23 cellular contexts compared by ENCODE assay signal in genomic region chr9:134723491-134723890, GRCh38.
DNase-seq lines count a peak whose midpoint lies in the region; ATAC-seq, FAIRE-seq and TF ChIP-seq lines count a peak whose summit lies in the region.
"Had no signal": no experiment of that assay in that cellular context is flagged by ENCODE, and none has a peak within 500 bp of the region (broad histone marks: within the 10 kb centered on the region; RNA-seq: fewer than 3 reads in every experiment).

No MANE protein-coding gene starts in this region.

- FAIRE-seq in D721Med (lab: Jason Lieb, UNC): no peak
- FAIRE-seq: G401.6, GM18507, RCC 7860 had no signal

- TF ChIP-seq EP300 in gastroesophageal sphincter (IDR thresholded peaks at IDR 0.05) (no peak), transverse colon (IDR thresholded peaks at IDR 0.05; ENCODE audit: low read depth) (no peak)

- no peaks in the 10 kb centered on the region; a peak in 1 of 22 replicates for H3K9me3 ChIP-seq in BLaER1 treated with 17β-estradiol and CSF1 and Interleukin-3, amounts not matched to agents 10 nM and 100 nM (replicated peaks in 1 of 11)
- H3K9me3 ChIP-seq in NT2/D1 (ENCODE audit: insufficient read depth, low read length): no peaks in the 10 kb centered on the region
- no peaks in the 10 kb centered on the region for H3K9me3 ChIP-seq in gastroesophageal sphincter
- H3K9me3 ChIP-seq in transverse colon: no peaks in the 10 kb centered on the region

- TF ChIP-seq POLR2A in gastroesophageal sphincter (IDR thresholded peaks at IDR 0.05) (no peak), transverse colon (IDR thresholded peaks at IDR 0.05) (no peak)

- H3K27ac ChIP-seq in BLaER1 treated with 17β-estradiol and CSF1 and Interleukin-3, amounts not matched to agents 10 nM and 100 nM: no peak overlapping the region
- peak overlapping the region in 3 of 4 donors; percentile 20 to 51 (median 30) for H3K27ac ChIP-seq in gastroesophageal sphincter
- H3K27ac ChIP-seq in transverse colon: peak overlapping the region; percentile 6 to 37 (median 23)
- H3K27ac ChIP-seq: C4-2B had no signal

- no peak overlapping the region for H3K27ac Mint-ChIP-seq in natural killer cell
- H3K27ac Mint-ChIP-seq: CD8-positive, alpha-beta memory T cell; GM23338 had no signal

- DNase-seq in NT2/D1 (ENCODE audit: low read depth, low spot score): no peak
- DNase-seq in transverse colon: no peak
- DNase-seq in D721Med (ENCODE audit: insufficient read length, low spot score): no peak
- no peak for DNase-seq in natural killer cell
- DNase-seq: Calu3; CD8-positive, alpha-beta memory T cell; KG1; NCI-H1105; NCI-H146; NCI-H2029; NCI-H2227 treated with DMSO at 0.1 percent for 48 hours; NCI-H510A treated with DMSO at 0.1 percent for 48 hours; NCI-H82; SHP77 had no signal

- ATAC-seq in gastroesophageal sphincter (no peak), natural killer cell (no peak), HG02885 (IDR thresholded peaks at IDR 0.05; ENCODE audit: poor library complexity, unreplicated experiment) (no peak)
- ATAC-seq: GM23338, HCT116 had no signal

- in situ Hi-C loops in transverse colon (cut with MboI; ENCODE audit: low pct_ligation_motif_present in 1 of 4, low pct_unique_long_range_greater_than_20kb in 1 of 4, low sequenced_read_pairs in 3 of 4): no loop called here

- H4K20me1 ChIP-seq in BLaER1 treated with 17β-estradiol and CSF1 and Interleukin-3, amounts not matched to agents 10 nM and 100 nM: peaks cover 19 to 100% (median 92%) of the 10 kb centered on the region in 11 experiments; a peak in 21 of 22 replicates

- H3K4me1 Mint-ChIP-seq in natural killer cell: peaks cover 12 to 14% of the 10 kb centered on the region in 2 donors

- H3K4me1 ChIP-seq in BLaER1 treated with 17β-estradiol and CSF1 and Interleukin-3, amounts not matched to agents 10 nM and 100 nM: peaks cover 37 to 93% (median 83%) of the 10 kb centered on the region in 10 experiments
- peaks cover 15% of the 10 kb centered on the region for H3K4me1 ChIP-seq in NT2/D1 (ENCODE audit: insufficient read depth, insufficient read length)
- H3K4me1 ChIP-seq in gastroesophageal sphincter: peaks cover 0 to 72% (median 6%) of the 10 kb centered on the region in 3 donors
- H3K4me1 ChIP-seq in transverse colon: peaks cover 0 to 22% (median 5%) of the 10 kb centered on the region in 4 donors

- no peak overlapping the region for H3K9ac ChIP-seq in BLaER1 treated with 17β-estradiol and CSF1 and Interleukin-3, amounts not matched to agents 10 nM and 100 nM
- H3K9ac ChIP-seq in NT2/D1 (ENCODE audit: insufficient read length, low read depth): peak overlapping the region; percentile 18

- H3K4me3 ChIP-seq in BLaER1 treated with 17β-estradiol and CSF1 and Interleukin-3, amounts not matched to agents 10 nM and 100 nM: no peak overlapping the region
- H3K4me3 ChIP-seq in NT2/D1 (ENCODE audit: insufficient read length, low read depth) (no peak overlapping the region), gastroesophageal sphincter (no peak overlapping the region), transverse colon (no peak overlapping the region)
- H3K4me3 ChIP-seq: GM23338 had no signal

- no peaks in the 10 kb centered on the region for H3K9me3 Mint-ChIP-seq in natural killer cell
- H3K9me3 Mint-ChIP-seq: CD8-positive, alpha-beta memory T cell; GM23338 had no signal

- peaks cover 0 to 17% (median 11%) of the 10 kb centered on the region in 11 experiments; a peak in 9 of 22 replicates for H3K36me3 ChIP-seq in BLaER1 treated with 17β-estradiol and CSF1 and Interleukin-3, amounts not matched to agents 10 nM and 100 nM
- H3K36me3 ChIP-seq in NT2/D1 (ENCODE audit: insufficient read depth, insufficient read length, low read length): peaks cover 94% of the 10 kb centered on the region
- peaks cover 0 to 30% of the 10 kb centered on the region in 2 donors for H3K36me3 ChIP-seq in gastroesophageal sphincter
- H3K36me3 ChIP-seq in transverse colon: no peaks in the 10 kb centered on the region

- no CpG with 5 or more reads among the region's 7 CpGs for WGBS in gastroesophageal sphincter (ENCODE audit: low coverage in 1 of 2), 2 donors
- WGBS in transverse colon (ENCODE audit: low coverage in 1 of 2), 2 donors: 84% methylated on average over 7 of the region's 7 CpGs; no CpG with 5 or more reads in 1 of the 2 donors

- H3K4me2 ChIP-seq in BLaER1 treated with 17β-estradiol and CSF1 and Interleukin-3, amounts not matched to agents 10 nM and 100 nM: peak overlapping the region; percentile 64 to 94 (median 83)
- H3K4me2 ChIP-seq: GM23338 had no signal

- H3K27me3 ChIP-seq in BLaER1 treated with 17β-estradiol and CSF1 and Interleukin-3, amounts not matched to agents 10 nM and 100 nM: peaks cover 0 to 94% (median 0%) of the 10 kb centered on the region in 11 experiments; a peak in 10 of 22 replicates
- H3K27me3 ChIP-seq in NT2/D1 (ENCODE audit: insufficient read depth, insufficient read length) (no peaks in the 10 kb centered on the region), gastroesophageal sphincter (no peaks in the 10 kb centered on the region), transverse colon (no peaks in the 10 kb centered on the region)

- intact Hi-C loops in transverse colon (cut with DNase I; ENCODE audit: low total_unique reads): no loop called here
- intact Hi-C loops in natural killer cell (cut with micrococcal nuclease): no loop called here

- H3K4me3 Mint-ChIP-seq in natural killer cell: no peak overlapping the region
- H3K4me3 Mint-ChIP-seq: CD8-positive, alpha-beta memory T cell; GM23338 had no signal

- peaks cover 9 to 11% of the 10 kb centered on the region in 2 donors for H3K27me3 Mint-ChIP-seq in natural killer cell (ENCODE audit: low read depth in 2 of 2)

- H3K36me3 Mint-ChIP-seq in natural killer cell: no peaks in the 10 kb centered on the region
- H3K36me3 Mint-ChIP-seq: CD8-positive, alpha-beta memory T cell had no signal

- TF ChIP-seq CTCF in gastroesophageal sphincter (IDR thresholded peaks at IDR 0.05) (no peak), transverse colon (IDR thresholded peaks at IDR 0.05) (no peak), D721Med (IDR thresholded peaks at IDR 0.05; ENCODE audit: insufficient read depth, missing control alignments) (no peak), natural killer cell (IDR thresholded peaks at IDR 0.05) (no peak)

Comparison
In these comparisons a context has a peak if more than half of its experiments do, and no peak if none do; other contexts are left out.
1. H3K27ac ChIP-seq: peak in gastroesophageal sphincter (3 of 4) and transverse colon (4 of 4); none in BLaER1 treated with 17β-estradiol and CSF1 and Interleukin-3, amounts not matched to agents 10 nM and 100 nM (0 of 11).